30 cellular contexts compared by ENCODE assay signal in genomic region chr6:8103726-8104125, GRCh38.
"Had no signal": no experiment of that assay in that cellular context is flagged by ENCODE, and none has a peak within 500 bp of the region (broad histone marks: within the 10 kb centered on the region; RNA-seq: fewer than 3 reads in every experiment).

No MANE protein-coding gene starts in this region.

- H3K27ac ChIP-seq: adrenal gland, breast epithelium, cardiac muscle cell, coronary artery, esophagus muscularis mucosa, foreskin keratinocyte, gastrocnemius medialis, heart left ventricle had no signal

- H3K9me3 ChIP-seq: adrenal gland, body of pancreas, breast epithelium, esophagus muscularis mucosa, gastrocnemius medialis, heart left ventricle had no signal

- H3K4me1 ChIP-seq: breast epithelium had no signal

- ATAC-seq: activated CD4-positive, alpha-beta T cell treated with anti-CD3 and anti-CD28 coated beads for 36 hours; activated CD8-positive, alpha-beta memory T cell treated with anti-CD3 and anti-CD28 coated beads, Interleukin-2, amount 10 ng/mL, durations not matched to agents 7 days and 5 days; activated CD8-positive, alpha-beta T cell treated with anti-CD3 and anti-CD28 coated beads, Interleukin-2, amount 10 ng/mL, durations not matched to agents 7 days and 5 days; activated naive CD8-positive, alpha-beta T cell treated with anti-CD3 and anti-CD28 coated beads, Interleukin-2, amount 50 U/mL, for 24 hours; body of pancreas; effector memory CD8-positive, alpha-beta T cell; foreskin keratinocyte; gastrocnemius medialis; heart left ventricle had no signal

- H3K36me3 ChIP-seq: adrenal gland, breast epithelium, cardiac muscle cell, esophagus muscularis mucosa, gastrocnemius medialis had no signal

- H3K27me3 ChIP-seq: adrenal gland, body of pancreas, breast epithelium, foreskin keratinocyte had no signal

- H3K4me3 ChIP-seq: adrenal gland, body of pancreas, cardiac muscle cell, coronary artery, esophagus muscularis mucosa, gastrocnemius medialis, heart left ventricle had no signal

- DNase-seq: activated CD4-positive, alpha-beta memory T cell treated with anti-CD3 and anti-CD28 coated beads for 36 hours; activated CD4-positive, alpha-beta T cell treated with anti-CD3 and anti-CD28 coated beads for 36 hours; activated CD4-positive, alpha-beta T cell treated with anti-CD3 and anti-CD28 coated beads, Interleukin-2, amount 10 ng/mL, durations not matched to agents 24 days and 14 days; activated CD4-positive, CD25-positive, alpha-beta regulatory T cell; activated CD4-positive, CD25-positive, alpha-beta regulatory T cell treated with anti-CD3 and anti-CD28 coated beads, Interleukin-2, amount 50 U/mL, for 72 hours; activated CD8-positive, alpha-beta memory T cell treated with anti-CD3 and anti-CD28 coated beads, Interleukin-2, amount 10 ng/mL, durations not matched to agents 7 days and 5 days; activated CD8-positive, alpha-beta memory T cell treated with anti-CD3 and anti-CD28 coated beads, Interleukin-2, amount 50 U/mL, for 4 hours; activated CD8-positive, alpha-beta T cell treated with anti-CD3 and anti-CD28 coated beads, Interleukin-2, amount 10 ng/mL, durations not matched to agents 7 days and 5 days; activated effector memory CD4-positive, alpha-beta T cell treated with anti-CD3 and anti-CD28 coated beads, Interleukin-2, amount 50 U/mL, for 16 hours; activated naive CD4-positive, alpha-beta T cell treated with anti-CD3 and anti-CD28 coated beads for 36 hours; activated naive CD8-positive, alpha-beta T cell treated with anti-CD3 and anti-CD28 coated beads for 36 hours; activated naive CD8-positive, alpha-beta T cell treated with anti-CD3 and anti-CD28 coated beads, Interleukin-2, amount 50 U/mL, for 24 hours; activated T-cell treated with anti-CD3 and anti-CD28 coated beads, Interleukin-2, amount 50 U/mL, for 1 hour; activated T-cell treated with anti-CD3 and anti-CD28 coated beads, Interleukin-2, amount 50 U/mL, for 48 hours; adrenal gland; amygdala; aorta; body of pancreas; effector CD4-positive, alpha-beta T cell; effector memory CD8-positive, alpha-beta T cell; erythroblast; foreskin keratinocyte; gastrocnemius medialis; glutamatergic neuron; heart left ventricle; T-helper 2 cell had no signal
